8 cellular contexts compared by ENCODE assay signal in genomic region chr13:114234645-114235421, GRCh38. TPM values are rescaled to one million over a fixed set of nuclear protein-coding genes. Genes with fewer than 3 reads are reported as not detected.
DNase-seq lines count a peak whose midpoint lies in the region; ATAC-seq and TF ChIP-seq lines count a peak whose summit lies in the region.

A gene with protein sequence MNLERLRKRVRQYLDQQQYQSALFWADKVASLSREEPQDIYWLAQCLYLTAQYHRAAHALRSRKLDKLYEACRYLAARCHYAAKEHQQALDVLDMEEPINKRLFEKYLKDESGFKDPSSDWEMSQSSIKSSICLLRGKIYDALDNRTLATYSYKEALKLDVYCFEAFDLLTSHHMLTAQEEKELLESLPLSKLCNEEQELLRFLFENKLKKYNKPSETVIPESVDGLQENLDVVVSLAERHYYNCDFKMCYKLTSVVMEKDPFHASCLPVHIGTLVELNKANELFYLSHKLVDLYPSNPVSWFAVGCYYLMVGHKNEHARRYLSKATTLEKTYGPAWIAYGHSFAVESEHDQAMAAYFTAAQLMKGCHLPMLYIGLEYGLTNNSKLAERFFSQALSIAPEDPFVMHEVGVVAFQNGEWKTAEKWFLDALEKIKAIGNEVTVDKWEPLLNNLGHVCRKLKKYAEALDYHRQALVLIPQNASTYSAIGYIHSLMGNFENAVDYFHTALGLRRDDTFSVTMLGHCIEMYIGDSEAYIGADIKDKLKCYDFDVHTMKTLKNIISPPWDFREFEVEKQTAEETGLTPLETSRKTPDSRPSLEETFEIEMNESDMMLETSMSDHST (plus strand): TSS chr13:114234897. CDS start chr13:114235085, 188 bp downstream.

- H3K9ac ChIP-seq in adipocyte (ENCODE audit: low read length) = peak within 1 kb of the TSS; percentile 85

- DNase-seq in NCI-H1417 (lab: John Stamatoyannopoulos, UW) = peak; percentile 99
- peak; percentile 58 for DNase-seq in T follicular helper cell (ENCODE audit: low read depth)
- DNase-seq in adipocyte (ENCODE audit: low read depth) = peak; percentile 97
- DNase-seq in cardiac septum (ENCODE audit: low spot score) = peak; percentile 92
- peak; percentile 88 for DNase-seq in pons (ENCODE audit: low spot score)
- peak; percentile 95 for DNase-seq in transverse colon

- intact Hi-C loops in cardiac septum (cut with DNase I) = no loop called here
- intact Hi-C loops in transverse colon (cut with DNase I; ENCODE audit: low total_unique reads) = no loop called here

- peak; percentile 80 for TF ChIP-seq POLR2A in transverse colon (IDR thresholded peaks at IDR 0.05)

- H3K4me3 ChIP-seq in adipocyte (ENCODE audit: low read length) (peak within 1 kb of the TSS; percentile 86), transverse colon (peak within 1 kb of the TSS; percentile 70 to 89 (median 76))

- WGBS in transverse colon (ENCODE audit: low coverage in 1 of 2), 2 donors = 0% methylated on average over 59 of the region's 76 CpGs; no CpG with 5 or more reads in 1 of the 2 donors

- H3K4me1 ChIP-seq in adipocyte (ENCODE audit: control insufficient read depth, insufficient read depth, low read length) = peaks cover 17% of the 10 kb centered on the region
- peaks cover 7 to 16% (median 9%) of the 10 kb centered on the region in 4 donors for H3K4me1 ChIP-seq in transverse colon

- peak; percentile 95 for ATAC-seq in HG02759 (IDR thresholded peaks at IDR 0.05; ENCODE audit: unreplicated experiment)

- H3K9me3 ChIP-seq in adipocyte (ENCODE audit: control insufficient read depth, low read length) (no peaks in the 10 kb centered on the region), transverse colon (no peaks in the 10 kb centered on the region)

- peak; percentile 20; the same call in 1 of the 2 replicates for TF ChIP-seq CTCF in GM12874 (IDR thresholded peaks at IDR 0.05; ENCODE audit: insufficient read depth, low read depth, low read length)
- TF ChIP-seq CTCF in transverse colon (IDR thresholded peaks at IDR 0.05) = peak in 3 of 5 experiments; percentile 25 to 73 (median 43)

- H3K36me3 ChIP-seq in adipocyte (ENCODE audit: control insufficient read depth, insufficient read depth, low read length, severe bottlenecking) = peaks cover 28% of the 10 kb centered on the region
- H3K36me3 ChIP-seq in transverse colon = peaks cover 0 to 27% (median 12%) of the 10 kb centered on the region in 4 donors

- in situ Hi-C loops in transverse colon (cut with MboI; ENCODE audit: low pct_ligation_motif_present in 1 of 4, low pct_unique_long_range_greater_than_20kb in 1 of 4, low sequenced_read_pairs in 3 of 4) = no loop called here

- H3K27ac ChIP-seq in transverse colon = peak within 1 kb of the TSS; percentile 92 to 95 (median 94)

- H3K27me3 ChIP-seq in adipocyte (replicated peaks; ENCODE audit: control insufficient read depth, insufficient read depth, low read length) = no peaks in the 10 kb centered on the region
- peaks cover 8% of the 10 kb centered on the region for H3K27me3 ChIP-seq in transverse colon

- no peak for TF ChIP-seq EP300 in transverse colon (IDR thresholded peaks at IDR 0.05; ENCODE audit: low read depth)

RNA-seq across cellular contexts. Expression of the gene that starts here (rescaled TPM):
- total RNA-seq in cardiac septum (32.0 TPM), transverse colon (10 to 100 TPM; 34.8 to 75.4 (median 56.1) TPM)

Comparison
In these comparisons a context has a peak if more than half of its experiments do, and no peak if none do; other contexts are left out.
1. Peak in every context shown above with its lines: DNase-seq, ATAC-seq, H3K4me3 ChIP-seq and H3K27ac ChIP-seq.